Comparison of ENCODE assay signal across 9 cellular contexts in the genomic region with DNA sequence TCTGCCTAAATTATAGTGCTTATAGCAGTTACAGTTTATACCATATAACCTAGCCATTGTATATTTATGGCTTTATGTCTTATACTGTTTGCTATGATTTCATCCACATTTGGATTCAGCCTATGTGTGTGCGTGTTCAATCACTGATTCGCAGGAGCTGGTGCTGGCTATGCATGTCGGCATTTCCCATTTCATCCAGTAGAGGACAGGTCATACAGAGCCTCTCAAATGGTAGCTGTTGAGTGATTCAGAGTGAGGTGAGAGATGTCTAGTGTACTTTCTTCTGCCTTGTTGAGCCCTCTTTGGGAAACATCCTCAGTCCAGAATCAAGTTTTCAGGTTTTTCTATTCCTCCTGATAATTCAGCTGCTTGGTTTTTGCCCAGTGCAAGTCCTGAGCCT.
A peak's percentile ranks its signal among the peaks of the same experiment; 100 is the strongest.
DNase-seq lines count a peak whose midpoint lies in the region; ATAC-seq and TF ChIP-seq lines count a peak whose summit lies in the region.
"Had no signal": no experiment of that assay in that cellular context is flagged by ENCODE, and none has a peak within 500 bp of the region (broad histone marks: within the 10 kb centered on the region; RNA-seq: fewer than 3 reads in every experiment).

No MANE protein-coding gene starts in this region.

- peaks cover 16% of the 10 kb centered on the region for H3K4me1 Mint-ChIP-seq in activated CD8-positive, alpha-beta T cell treated with anti-CD3 and anti-CD28 coated beads for 36 hours (ENCODE audit: low read depth)

- TF ChIP-seq CTCF in WI38 (IDR thresholded peaks at IDR 0.05; ENCODE audit: low read depth, low read length) (0 out of 2 replicates have a peak, but pooled peaks have one; percentile 23), left ventricle myocardium inferior (IDR thresholded peaks at IDR 0.05; ENCODE audit: borderline replicate concordance) (peak; percentile 69), tibial artery (IDR thresholded peaks at IDR 0.05) (peak; percentile 17 to 21)
- no peak for TF ChIP-seq CTCF in activated CD8-positive, alpha-beta T cell treated with anti-CD3 and anti-CD28 coated beads for 36 hours (IDR thresholded peaks at IDR 0.05)

- no peak overlapping the region for H3K27ac Mint-ChIP-seq in activated CD8-positive, alpha-beta T cell treated with anti-CD3 and anti-CD28 coated beads for 36 hours
- H3K27ac Mint-ChIP-seq: CD4-positive, CD25-positive, alpha-beta regulatory T cell had no signal

- H3K9me3 Mint-ChIP-seq in activated CD8-positive, alpha-beta T cell treated with anti-CD3 and anti-CD28 coated beads for 36 hours: no peaks in the 10 kb centered on the region
- H3K9me3 Mint-ChIP-seq: CD4-positive, CD25-positive, alpha-beta regulatory T cell had no signal

- H3K27ac ChIP-seq in left ventricle myocardium inferior (replicated peaks) (no peak overlapping the region), tibial artery (no peak overlapping the region)

- H3K27me3 Mint-ChIP-seq in activated CD8-positive, alpha-beta T cell treated with anti-CD3 and anti-CD28 coated beads for 36 hours: no peaks in the 10 kb centered on the region
- H3K27me3 Mint-ChIP-seq: CD4-positive, CD25-positive, alpha-beta regulatory T cell had no signal

- DNase-seq in NCI-H748 (lab: John Stamatoyannopoulos, UW; ENCODE audit: unreplicated experiment) (peak; percentile 12), NCI-H748 treated with DMSO at 0.1 percent for 48 hours (lab: John Stamatoyannopoulos, UW) (no peak), left ventricle myocardium inferior (no peak), tibial artery (no peak), NCI-H1694 treated with DMSO at 0.1 percent for 48 hours (lab: John Stamatoyannopoulos, UW) (no peak)
- no peak for DNase-seq in activated CD8-positive, alpha-beta T cell treated with anti-CD3 and anti-CD28 coated beads for 36 hours
- DNase-seq: CD4-positive, CD25-positive, alpha-beta regulatory T cell had no signal

- intact Hi-C loops in left ventricle myocardium inferior (cut with micrococcal nuclease): loop anchor here (5.0 kb wide), 1 partner anchor 148 kb away; no protein-coding TSS in a partner anchor
- intact Hi-C loops in tibial artery (cut with DNase I; ENCODE audit: low total_unique reads): loop anchor here (10.0 kb wide), 1 partner anchor 155 kb away; no protein-coding TSS in a partner anchor
- intact Hi-C loops in activated CD8-positive, alpha-beta T cell treated with anti-CD3 and anti-CD28 coated beads for 36 hours (cut with micrococcal nuclease): no loop called here

- CTCF ChIA-PET in activated CD8-positive, alpha-beta T cell treated with anti-CD3 and anti-CD28 coated beads for 36 hours (lab: Charles Lee): interaction anchor here (0.7 to 10.4 kb wide), 9 partner anchors 9 to 194 kb away, joined by 3 to 404 read pairs (median 5); no protein-coding TSS in a partner anchor

- POLR2A ChIA-PET in activated CD8-positive, alpha-beta T cell treated with anti-CD3 and anti-CD28 coated beads for 36 hours (lab: Charles Lee): no interaction called here

- H3K36me3 ChIP-seq in left ventricle myocardium inferior (no peaks in the 10 kb centered on the region), tibial artery (no peaks in the 10 kb centered on the region)

- H3K36me3 Mint-ChIP-seq in activated CD8-positive, alpha-beta T cell treated with anti-CD3 and anti-CD28 coated beads for 36 hours (ENCODE audit: low read depth): no peaks in the 10 kb centered on the region
- H3K36me3 Mint-ChIP-seq: CD4-positive, CD25-positive, alpha-beta regulatory T cell had no signal

- H3K4me1 ChIP-seq in left ventricle myocardium inferior: peaks cover 8% of the 10 kb centered on the region
- H3K4me1 ChIP-seq in tibial artery: peaks cover 0 to 11% (median 7%) of the 10 kb centered on the region in 4 donors

- no peak overlapping the region for H3K4me3 Mint-ChIP-seq in activated CD8-positive, alpha-beta T cell treated with anti-CD3 and anti-CD28 coated beads for 36 hours
- H3K4me3 Mint-ChIP-seq: CD4-positive, CD25-positive, alpha-beta regulatory T cell had no signal

- ATAC-seq in GM21723 (IDR thresholded peaks at IDR 0.05; ENCODE audit: unreplicated experiment): no peak
- ATAC-seq in activated CD8-positive, alpha-beta T cell treated with anti-CD3 and anti-CD28 coated beads for 36 hours: no peak

- no peaks in the 10 kb centered on the region for H3K27me3 ChIP-seq in left ventricle myocardium inferior (ENCODE audit: low read depth)
- H3K27me3 ChIP-seq in tibial artery: no peaks in the 10 kb centered on the region

- H3K9me3 ChIP-seq in left ventricle myocardium inferior (replicated peaks) (no peaks in the 10 kb centered on the region), tibial artery (no peaks in the 10 kb centered on the region)

- H3K4me3 ChIP-seq in WI38 (ENCODE audit: low read depth, low read length) (no peak overlapping the region), left ventricle myocardium inferior (no peak overlapping the region), tibial artery (no peak overlapping the region)
